Comparison of ENCODE assay signal across 9 cellular contexts in genomic region chr9:99825158-99826046, GRCh38. TPM values are rescaled to one million over a fixed set of nuclear protein-coding genes. Genes with fewer than 3 reads are reported as not detected.
DNase-seq lines count a peak whose midpoint lies in the region; ATAC-seq and TF ChIP-seq lines count a peak whose summit lies in the region.
"Had no signal": no experiment of that assay in that cellular context is flagged by ENCODE, and none has a peak within 500 bp of the region (broad histone marks: within the 10 kb centered on the region; RNA-seq: fewer than 3 reads in every experiment).

No MANE protein-coding gene starts in this region.

- H3K4me2 ChIP-seq in mesendoderm (ENCODE audit: low read length) = peak overlapping the region; percentile 61

- WGBS in mesendoderm (ENCODE audit: extremely low coverage, insufficient coverage, low lambda C conversion rate) = no CpG with 5 or more reads among the region's 44 CpGs
- 30 to 50% methylated on average over 11 to 44 of the region's 44 CpGs for WGBS in transverse colon (ENCODE audit: low coverage in 1 of 2), 2 donors

- no peak for DNase-seq in left ventricle myocardium inferior
- no peak for DNase-seq in Right ventricle myocardium inferior (ENCODE audit: missing footprints)
- DNase-seq in cerebellar cortex (ENCODE audit: low spot score) = peak; percentile 21
- DNase-seq in mesendoderm = no peak
- peak; percentile 9 for DNase-seq in transverse colon
- DNase-seq in NCI-H146 treated with DMSO at 0.1 percent for 48 hours (lab: John Stamatoyannopoulos, UW; ENCODE audit: unreplicated experiment) = no peak
- no peak for DNase-seq in COLO668 (lab: John Stamatoyannopoulos, UW; ENCODE audit: unreplicated experiment)
- DNase-seq: COR-L47 had no signal

- H3K4ac ChIP-seq in mesendoderm (ENCODE audit: low read depth, low read length) = no peak overlapping the region

- no peak overlapping the region for H2AK5ac ChIP-seq in mesendoderm (ENCODE audit: low read length)

- TF ChIP-seq EP300 in transverse colon (IDR thresholded peaks at IDR 0.05; ENCODE audit: low read depth) = no peak

- H3K4me3 ChIP-seq in left ventricle myocardium inferior = peak overlapping the region; percentile 84
- H3K4me3 ChIP-seq in mesendoderm (ENCODE audit: low read length) = no peak overlapping the region
- H3K4me3 ChIP-seq in transverse colon = peak overlapping the region in 2 of 4 donors; percentile 69 to 79

- peak overlapping the region; percentile 57 for H3K56ac ChIP-seq in mesendoderm (ENCODE audit: low read length)

- H3K79me1 ChIP-seq in mesendoderm (ENCODE audit: low read length) = no peaks in the 10 kb centered on the region

- H4K5ac ChIP-seq in mesendoderm (ENCODE audit: low read length) = no peak overlapping the region

- intact Hi-C loops in left ventricle myocardium inferior (cut with micrococcal nuclease) = no loop called here
- intact Hi-C loops in Right ventricle myocardium inferior (cut with DNase I) = loop anchor here (10.0 kb wide), 2 partner anchors 189 to 531 kb away; no protein-coding TSS in a partner anchor
- intact Hi-C loops in transverse colon (cut with DNase I; ENCODE audit: low total_unique reads) = no loop called here

- in situ Hi-C loops in transverse colon (cut with MboI; ENCODE audit: low pct_ligation_motif_present in 1 of 4, low pct_unique_long_range_greater_than_20kb in 1 of 4, low sequenced_read_pairs in 3 of 4) = no loop called here

- no peak overlapping the region for H3K18ac ChIP-seq in mesendoderm (ENCODE audit: low read length)

- H2BK5ac ChIP-seq in mesendoderm (ENCODE audit: low read length) = no peak overlapping the region

- TF ChIP-seq POLR2A in transverse colon (IDR thresholded peaks at IDR 0.05) = no peak

- ATAC-seq in Right ventricle myocardium inferior (no peak), HG03139 (IDR thresholded peaks at IDR 0.05; ENCODE audit: unreplicated experiment) (no peak)

- H2BK15ac ChIP-seq in mesendoderm (replicated peaks; ENCODE audit: low read depth) = no peak overlapping the region

- no peak overlapping the region for H2BK120ac ChIP-seq in mesendoderm (ENCODE audit: low read depth, low read length)

- H3K9ac ChIP-seq in mesendoderm (ENCODE audit: low read length) = no peak overlapping the region

- peaks cover 54% of the 10 kb centered on the region for H3K4me1 ChIP-seq in left ventricle myocardium inferior
- peaks cover 9% of the 10 kb centered on the region for H3K4me1 ChIP-seq in mesendoderm (ENCODE audit: control insufficient read depth, low read depth, low read length)
- H3K4me1 ChIP-seq in transverse colon = peaks cover 13 to 45% (median 39%) of the 10 kb centered on the region in 4 donors

- no peak overlapping the region for H4K8ac ChIP-seq in mesendoderm (ENCODE audit: low read depth, low read length)

- H3K79me2 ChIP-seq in mesendoderm (ENCODE audit: control insufficient read depth, insufficient read depth, low read length) = no peaks in the 10 kb centered on the region

- H3K23ac ChIP-seq in mesendoderm (ENCODE audit: low read length) = no peak overlapping the region

- peaks cover 13% of the 10 kb centered on the region for H3K36me3 ChIP-seq in left ventricle myocardium inferior
- no peaks in the 10 kb centered on the region for H3K36me3 ChIP-seq in mesendoderm (ENCODE audit: control insufficient read depth, insufficient read depth, low read length)
- no peaks in the 10 kb centered on the region for H3K36me3 ChIP-seq in transverse colon

- H3K27me3 ChIP-seq in left ventricle myocardium inferior (ENCODE audit: low read depth) (peaks cover 57% of the 10 kb centered on the region), mesendoderm (ENCODE audit: insufficient read depth, low read length, poor library complexity) (peaks cover 60% of the 10 kb centered on the region), transverse colon (peaks cover 79% of the 10 kb centered on the region)

- TF ChIP-seq CTCF in left ventricle myocardium inferior (IDR thresholded peaks at IDR 0.05; ENCODE audit: borderline replicate concordance) = no peak
- no peak for TF ChIP-seq CTCF in transverse colon (IDR thresholded peaks at IDR 0.05)

- H3K9me3 ChIP-seq in left ventricle myocardium inferior (replicated peaks) (no peaks in the 10 kb centered on the region), transverse colon (no peaks in the 10 kb centered on the region)

- H3K27ac ChIP-seq in left ventricle myocardium inferior (replicated peaks) (no peak overlapping the region), mesendoderm (ENCODE audit: low read depth, low read length) (no peak overlapping the region), transverse colon (no peak overlapping the region)

RNA-seq across cellular contexts. Expression of gene NR4A3, which starts 3.7 kb away (rescaled TPM):
- total RNA-seq in left ventricle myocardium inferior (6.2 TPM), Right ventricle myocardium inferior (3.9 TPM), transverse colon (1 to 10 TPM in 2 of 4 donors, under 1 TPM in 2; 0.48 to 3.4 (median 1.3) TPM)
- 0.04 TPM for polyA plus RNA-seq in mesendoderm (2013, experiment 1 of 2)
- polyA plus RNA-seq in mesendoderm (2013, experiment 2 of 2) = 0.06 TPM

Comparison
In these comparisons a context has a peak if more than half of its experiments do, and no peak if none do; other contexts are left out.
1. DNase-seq: peak in cerebellar cortex (single experiment) and transverse colon (single experiment); none in left ventricle myocardium inferior (single experiment), Right ventricle myocardium inferior (single experiment), mesendoderm (single experiment), NCI-H146 treated with DMSO at 0.1 percent for 48 hours (single experiment) and COLO668 (single experiment).